17 cellular contexts compared by ENCODE assay signal in the genomic region with DNA sequence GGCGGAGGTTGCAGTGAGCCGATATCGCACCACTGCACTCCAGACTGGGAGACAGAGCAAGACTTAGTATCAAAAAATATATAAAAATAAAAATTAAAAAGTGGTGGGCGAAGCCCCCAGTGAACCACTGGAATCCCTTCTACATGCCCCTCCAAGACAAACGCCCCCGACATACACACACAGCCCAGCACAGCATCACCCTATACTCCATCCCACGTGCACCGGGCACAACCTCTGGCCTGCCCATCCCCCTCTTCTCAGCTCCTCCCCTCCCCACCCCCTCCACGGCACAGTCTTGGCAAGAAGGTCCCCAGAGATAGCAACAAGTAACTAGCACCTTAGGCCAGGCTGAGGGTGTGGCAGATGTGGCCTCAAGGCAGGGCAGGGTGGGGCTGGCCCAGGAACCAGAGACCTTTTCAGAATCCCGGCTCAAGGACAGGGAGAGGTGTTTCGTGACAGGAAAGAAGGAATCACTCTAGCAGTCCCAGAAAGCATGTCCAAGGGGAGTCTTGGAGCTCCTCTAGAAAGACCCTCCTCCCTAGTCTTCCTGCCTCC. TPM values are rescaled to one million over a fixed set of nuclear protein-coding genes. Genes with fewer than 3 reads are reported as not detected.
A peak's percentile ranks its signal among the peaks of the same experiment; 100 is the strongest.
DNase-seq lines count a peak whose midpoint lies in the region; TF ChIP-seq lines count a peak whose summit lies in the region.
"Had no signal": no experiment of that assay in that cellular context is flagged by ENCODE, and none has a peak within 500 bp of the region (broad histone marks: within the 10 kb centered on the region; RNA-seq: fewer than 3 reads in every experiment).

No MANE protein-coding gene starts in this region.

- H3K27me3 Mint-ChIP-seq in mesothelial cell of epicardium (ENCODE audit: low read depth) (peaks cover 96% of the 10 kb centered on the region), H9 (ENCODE audit: low read depth) (peaks cover 83% of the 10 kb centered on the region)

- H3K23ac ChIP-seq in H9 (ENCODE audit: insufficient read length, low read depth, low read length), result no peak overlapping the region

- H3K4me1 Mint-ChIP-seq in mesothelial cell of epicardium, result peaks cover 9% of the 10 kb centered on the region
- H3K4me1 Mint-ChIP-seq in H9, result peaks cover 28 to 61% of the 10 kb centered on the region in 2 experiments

- no peaks in the 10 kb centered on the region for H3K79me2 ChIP-seq in H9 (ENCODE audit: insufficient read depth, low read length)

- peaks cover 10% of the 10 kb centered on the region for H3K23me2 ChIP-seq in H9 (ENCODE audit: insufficient read length, low read depth, low read length, poor library complexity, severe bottlenecking)

- no peak overlapping the region for H3K56ac ChIP-seq in H9 (ENCODE audit: insufficient read length, low read depth, low read length)

- no peak overlapping the region for H4K8ac ChIP-seq in H9 (replicated peaks; ENCODE audit: insufficient read length, low read depth, low read length)

- H2AK5ac ChIP-seq in H9 (ENCODE audit: insufficient read length, low read length), result no peak overlapping the region

- H3K36me3 ChIP-seq in HEK293 (ENCODE audit: control insufficient read depth in 2 of 2, insufficient read depth in 1 of 2, low read length in 2 of 2) (no peaks in the 10 kb centered on the region), stomach (no peaks in the 10 kb centered on the region)

- no peak overlapping the region for H2BK120ac ChIP-seq in H9 (ENCODE audit: low read depth, low read length, poor library complexity, severe bottlenecking)

- H3K14ac ChIP-seq in H9 (ENCODE audit: insufficient read depth, low read length), result no peak overlapping the region

- H2AFZ ChIP-seq in H9 (ENCODE audit: low read length), result no peak overlapping the region

- H4K91ac ChIP-seq in H9 (ENCODE audit: insufficient read length, low read depth, low read length), result no peak overlapping the region

- H3K4me3 Mint-ChIP-seq in mesothelial cell of epicardium (no peak overlapping the region), H9 (no peak overlapping the region)
- H3K4me3 Mint-ChIP-seq: IgD-negative memory B cell had no signal

- H3K4me3 ChIP-seq in HEK293 (ENCODE audit: low read depth, low read length) (no peak overlapping the region), stomach (no peak overlapping the region)

- no peaks in the 10 kb centered on the region for H4K20me1 ChIP-seq in H9 (ENCODE audit: control insufficient read depth, insufficient read depth, insufficient read length)

- H3K79me1 ChIP-seq in H9 (ENCODE audit: insufficient read depth, low read depth, low read length, poor library complexity, severe bottlenecking), result no peaks in the 10 kb centered on the region

- H3K27me3 ChIP-seq in stomach (peaks cover 23 to 91% (median 49%) of the 10 kb centered on the region in 3 donors), H9 (ENCODE audit: insufficient read depth, low read length) (peaks cover 3% of the 10 kb centered on the region; the same call in 1 of the 2 replicates)

- 61 to 68% (median 63%) methylated on average over 9 to 11 of the region's 11 CpGs for WGBS in stomach, 5 donors
- WGBS in H9 (ENCODE audit: extremely low coverage, insufficient read length, low lambda C conversion rate), result no CpG with 5 or more reads among the region's 11 CpGs

- H3K4ac ChIP-seq in H9 (ENCODE audit: low read depth, low read length), result no peak overlapping the region

- H3K9me3 ChIP-seq in HEK293 (ENCODE audit: control insufficient read depth, insufficient read depth, low read depth, low read length) (no peaks in the 10 kb centered on the region), stomach (no peaks in the 10 kb centered on the region), H9 (ENCODE audit: control insufficient read depth, low read depth, low read length) (no peaks in the 10 kb centered on the region)
- H3K9me3 ChIP-seq: SK-N-SH had no signal

- no peak overlapping the region for H2BK20ac ChIP-seq in H9 (ENCODE audit: low read depth, low read length, poor library complexity, severe bottlenecking)

- no peak overlapping the region for H4K5ac ChIP-seq in H9 (ENCODE audit: insufficient read length, low read depth, low read length)

- H3K4me1 ChIP-seq in HEK293 (ENCODE audit: control insufficient read depth, insufficient read depth, low read length) (0 out of 2 replicates have a peak, but pooled peaks cover 3% of the 10 kb centered on the region), stomach (peaks cover 12 to 59% (median 35%) of the 10 kb centered on the region in 4 donors), H9 (ENCODE audit: insufficient read depth, low read length) (no peaks in the 10 kb centered on the region)

- no peak overlapping the region for H2BK5ac ChIP-seq in H9 (ENCODE audit: insufficient read length, low read length)

- TF ChIP-seq CTCF in HEK293 (tag by site-specific recombination; IDR thresholded peaks at IDR 0.05), result no peak
- TF ChIP-seq CTCF in stomach (IDR thresholded peaks at IDR 0.05), result no peak
- TF ChIP-seq CTCF in mesothelial cell of epicardium (IDR thresholded peaks at IDR 0.05; ENCODE audit: unreplicated experiment), result no peak
- no peak for TF ChIP-seq CTCF in H9 (conservative IDR thresholded peaks at IDR 0.05)

- no peak overlapping the region for H3T11ph ChIP-seq in H9 (ENCODE audit: low read length)

- H3K9ac ChIP-seq in H9 (ENCODE audit: extremely low read depth, insufficient read length, low read length), result no peak overlapping the region
- H3K9ac ChIP-seq: SK-N-SH had no signal

- no peaks in the 10 kb centered on the region for H3K9me3 Mint-ChIP-seq in mesothelial cell of epicardium
- H3K9me3 Mint-ChIP-seq in H9, result no peaks in the 10 kb centered on the region
- H3K9me3 Mint-ChIP-seq: IgD-negative memory B cell had no signal

- TF ChIP-seq POLR2A in erythroblast (IDR thresholded peaks at IDR 0.05; ENCODE audit: low read length), result no peak
- no peak for TF ChIP-seq POLR2A in stomach (IDR thresholded peaks at IDR 0.05)

- H2BK15ac ChIP-seq in H9 (ENCODE audit: low read depth, low read length), result no peak overlapping the region

- H3K4me2 ChIP-seq in H9 (ENCODE audit: insufficient read depth, insufficient read length, low read length), result no peak overlapping the region
- H3K4me2 ChIP-seq: SK-N-SH had no signal

- H3K27ac ChIP-seq in HEK293 (ENCODE audit: extremely low read depth, low read depth, low read length), result no peak overlapping the region
- H3K27ac ChIP-seq in stomach, result no peak overlapping the region
- H3K27ac ChIP-seq in H9 (ENCODE audit: insufficient read length, low read depth, low read length), result no peak overlapping the region

- DNase-seq in RPMI8226 (peak; percentile 30), erythroblast (lab: John Stamatoyannopoulos, UW) (peak; percentile 15 to 42), stomach (peak; percentile 51), mesothelial cell of epicardium (ENCODE audit: low spot score in 2 of 2, unreplicated experiment in 2 of 2) (no peak), H9 (no peak)
- no peak for DNase-seq in activated CD4-positive, alpha-beta T cell treated with anti-CD3 and anti-CD28 coated beads for 1 hour
- DNase-seq: C1 segment of cervical spinal cord, GF-D8, NCI-H1105 treated with DMSO at 0.1 percent for 48 hours, NCI-H1694 treated with DMSO at 0.1 percent for 48 hours, NCI-H446, Right ventricle myocardium superior, SK-N-SH had no signal

- H2BK12ac ChIP-seq in H9 (ENCODE audit: insufficient read length, low read depth, low read length), result no peak overlapping the region

- H3K36me3 Mint-ChIP-seq in mesothelial cell of epicardium, result no peaks in the 10 kb centered on the region
- no peaks in the 10 kb centered on the region for H3K36me3 Mint-ChIP-seq in H9 (ENCODE audit: insufficient read depth in 1 of 3, low read depth in 3 of 3)

- POLR2A ChIA-PET in HEK293 (lab: Yijun Ruan, JAX), result no interaction called here

- no peak overlapping the region for H3K27ac Mint-ChIP-seq in mesothelial cell of epicardium
- H3K27ac Mint-ChIP-seq in H9, result no peak overlapping the region
- H3K27ac Mint-ChIP-seq: IgD-negative memory B cell had no signal

- no peak for TF ChIP-seq EP300 in stomach (IDR thresholded peaks at IDR 0.05)

- CTCF ChIA-PET in HEK293 (lab: Yijun Ruan, JAX), result interaction anchor here (0.7 kb wide), 2 partner anchors 86 to 121 kb away, joined by 3 read pairs; no protein-coding TSS in a partner anchor

- no peak overlapping the region for H3K18ac ChIP-seq in H9 (ENCODE audit: insufficient read length, low read depth, low read length)

- intact Hi-C loops in stomach (cut with DNase I; ENCODE audit: low total_unique reads), result no loop called here

TF ChIP-seq in HEK293, 187 proteins besides CTCF, POLR2A, EP300 and RAD21 (continues in another document):
- TF ChIP-seq EGR2 (tag by site-specific recombination; IDR thresholded peaks at IDR 0.05; ENCODE audit: low read depth), result peak; percentile 60; the same call in 1 of the 2 replicates
- TF ChIP-seq, protein P1, sequence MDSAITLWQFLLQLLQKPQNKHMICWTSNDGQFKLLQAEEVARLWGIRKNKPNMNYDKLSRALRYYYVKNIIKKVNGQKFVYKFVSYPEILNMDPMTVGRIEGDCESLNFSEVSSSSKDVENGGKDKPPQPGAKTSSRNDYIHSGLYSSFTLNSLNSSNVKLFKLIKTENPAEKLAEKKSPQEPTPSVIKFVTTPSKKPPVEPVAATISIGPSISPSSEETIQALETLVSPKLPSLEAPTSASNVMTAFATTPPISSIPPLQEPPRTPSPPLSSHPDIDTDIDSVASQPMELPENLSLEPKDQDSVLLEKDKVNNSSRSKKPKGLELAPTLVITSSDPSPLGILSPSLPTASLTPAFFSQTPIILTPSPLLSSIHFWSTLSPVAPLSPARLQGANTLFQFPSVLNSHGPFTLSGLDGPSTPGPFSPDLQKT (IDR thresholded peaks at IDR 0.05; ENCODE audit: borderline replicate concordance, low read depth, low read length), result no peak
- no peak for TF ChIP-seq ZNF114 (tag by site-specific recombination; IDR thresholded peaks at IDR 0.05)
- TF ChIP-seq, protein P2, sequence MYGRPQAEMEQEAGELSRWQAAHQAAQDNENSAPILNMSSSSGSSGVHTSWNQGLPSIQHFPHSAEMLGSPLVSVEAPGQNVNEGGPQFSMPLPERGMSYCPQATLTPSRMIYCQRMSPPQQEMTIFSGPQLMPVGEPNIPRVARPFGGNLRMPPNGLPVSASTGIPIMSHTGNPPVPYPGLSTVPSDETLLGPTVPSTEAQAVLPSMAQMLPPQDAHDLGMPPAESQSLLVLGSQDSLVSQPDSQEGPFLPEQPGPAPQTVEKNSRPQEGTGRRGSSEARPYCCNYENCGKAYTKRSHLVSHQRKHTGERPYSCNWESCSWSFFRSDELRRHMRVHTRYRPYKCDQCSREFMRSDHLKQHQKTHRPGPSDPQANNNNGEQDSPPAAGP (tag by site-specific recombination; IDR thresholded peaks at IDR 0.05), result 0 out of 2 replicates have a peak, but pooled peaks have one; percentile 25
- no peak for TF ChIP-seq ZNF473 (tag by site-specific recombination; IDR thresholded peaks at IDR 0.05)
- peak; percentile 74 for TF ChIP-seq SCRT2 (tag by site-specific recombination; IDR thresholded peaks at IDR 0.05)
- TF ChIP-seq KLF1 (tag by site-specific recombination; IDR thresholded peaks at IDR 0.05), result peak; percentile 72
- no peak for TF ChIP-seq ZNF404 (tag by site-specific recombination; IDR thresholded peaks at IDR 0.05)

RNA-seq across cellular contexts. Expression of a gene that starts 54.2 kb away (rescaled TPM):
- total RNA-seq in stomach (10 to 100 TPM in 2 of 5 donors, 1 to 10 TPM in 2, not detected in 1; 4.2 to 77.0 (median 12.5) TPM), mesothelial cell of epicardium (0.11 TPM in 1 of 3 replicates, not detected in the others), H9 (2021) (not detected in 2 replicates)
- 1 to 10 TPM; 1.9 to 6.0 (median 5.0) TPM for polyA plus RNA-seq in stomach
- total RNA-seq: A673, LHCN-M2 had no signal

Comparison
In these comparisons a context has a peak if more than half of its experiments do, and no peak if none do; other contexts are left out.
1. DNase-seq: peak in RPMI8226 (single experiment), erythroblast (2 of 2) and stomach (single experiment); none in mesothelial cell of epicardium (0 of 2), activated CD4-positive, alpha-beta T cell treated with anti-CD3 and anti-CD28 coated beads for 1 hour (single experiment) and H9 (single experiment).